ENCODE assay signal across 13 cellular contexts in genomic region chr19:18939163-18939562, GRCh38. TPM values are rescaled to one million over a fixed set of nuclear protein-coding genes. Genes with fewer than 3 reads are reported as not detected.
A peak's percentile ranks its signal among the peaks of the same experiment; 100 is the strongest.
DNase-seq lines count a peak whose midpoint lies in the region; ATAC-seq and TF ChIP-seq lines count a peak whose summit lies in the region.
"Had no signal": no experiment of that assay in that cellular context is flagged by ENCODE, and none has a peak within 500 bp of the region (broad histone marks: within the 10 kb centered on the region; RNA-seq: fewer than 3 reads in every experiment).

No MANE protein-coding gene starts in this region.

- no peak for TF ChIP-seq CTCF in astrocyte of the cerebellum (IDR thresholded peaks at IDR 0.05; ENCODE audit: low read depth, low read length, missing control alignments)
- TF ChIP-seq CTCF in thoracic aorta (IDR thresholded peaks at IDR 0.05) = no peak

- no peak overlapping the region for H3K27ac Mint-ChIP-seq in activated naive CD8-positive, alpha-beta T cell
- no peak overlapping the region for H3K27ac Mint-ChIP-seq in activated naive CD8-positive, alpha-beta T cell treated with anti-CD3 and anti-CD28 coated beads for 36 hours
- no peak overlapping the region for H3K27ac Mint-ChIP-seq in memory B cell
- H3K27ac Mint-ChIP-seq: activated CD4-positive, alpha-beta memory T cell treated with anti-CD3 and anti-CD28 coated beads, Interleukin-2, amount 10 ng/mL, durations not matched to agents 7 days and 5 days had no signal

- peak overlapping the region; percentile 65 for H3K4me3 Mint-ChIP-seq in activated naive CD8-positive, alpha-beta T cell
- no peak overlapping the region for H3K4me3 Mint-ChIP-seq in activated naive CD8-positive, alpha-beta T cell treated with anti-CD3 and anti-CD28 coated beads for 36 hours
- H3K4me3 Mint-ChIP-seq in memory B cell = peak overlapping the region; percentile 64
- H3K4me3 Mint-ChIP-seq: activated CD4-positive, alpha-beta memory T cell treated with anti-CD3 and anti-CD28 coated beads, Interleukin-2, amount 10 ng/mL, durations not matched to agents 7 days and 5 days had no signal

- H3K9me3 Mint-ChIP-seq in activated naive CD8-positive, alpha-beta T cell (ENCODE audit: low read depth) = no peaks in the 10 kb centered on the region
- H3K9me3 Mint-ChIP-seq in activated naive CD8-positive, alpha-beta T cell treated with anti-CD3 and anti-CD28 coated beads for 36 hours = no peaks in the 10 kb centered on the region
- no peaks in the 10 kb centered on the region for H3K9me3 Mint-ChIP-seq in memory B cell
- H3K9me3 Mint-ChIP-seq: activated CD4-positive, alpha-beta memory T cell treated with anti-CD3 and anti-CD28 coated beads, Interleukin-2, amount 10 ng/mL, durations not matched to agents 7 days and 5 days had no signal

- no peaks in the 10 kb centered on the region for H3K27me3 ChIP-seq in thoracic aorta (replicated peaks; ENCODE audit: insufficient read depth)
- H3K27me3 ChIP-seq: esophagus muscularis mucosa, SJSA1 had no signal

- H3K27ac ChIP-seq in thoracic aorta = no peak overlapping the region

- H3K36me3 Mint-ChIP-seq in activated naive CD8-positive, alpha-beta T cell = no peaks in the 10 kb centered on the region
- no peaks in the 10 kb centered on the region for H3K36me3 Mint-ChIP-seq in activated naive CD8-positive, alpha-beta T cell treated with anti-CD3 and anti-CD28 coated beads for 36 hours
- H3K36me3 Mint-ChIP-seq in memory B cell = peaks cover 2% of the 10 kb centered on the region

- peak overlapping the region; percentile 86 for H3K4me3 ChIP-seq in astrocyte of the cerebellum (ENCODE audit: low read depth, low read length)
- H3K4me3 ChIP-seq in thoracic aorta = peak overlapping the region; percentile 94

- H3K4me1 Mint-ChIP-seq in activated naive CD8-positive, alpha-beta T cell (ENCODE audit: low read depth) = peaks cover 7% of the 10 kb centered on the region
- H3K4me1 Mint-ChIP-seq in activated naive CD8-positive, alpha-beta T cell treated with anti-CD3 and anti-CD28 coated beads for 36 hours = peaks cover 5% of the 10 kb centered on the region
- peaks cover 25% of the 10 kb centered on the region for H3K4me1 Mint-ChIP-seq in memory B cell

- peaks cover 12% of the 10 kb centered on the region for H3K27me3 Mint-ChIP-seq in activated naive CD8-positive, alpha-beta T cell
- peaks cover 53% of the 10 kb centered on the region for H3K27me3 Mint-ChIP-seq in activated naive CD8-positive, alpha-beta T cell treated with anti-CD3 and anti-CD28 coated beads for 36 hours
- H3K27me3 Mint-ChIP-seq in memory B cell = peaks cover 3% of the 10 kb centered on the region

- H3K36me3 ChIP-seq in thoracic aorta = peaks cover 5% of the 10 kb centered on the region

- in situ Hi-C loops in astrocyte of the cerebellum (cut with HindIII; ENCODE audit: low sequenced_read_pairs) = no loop called here

- no peak for DNase-seq in activated naive CD8-positive, alpha-beta T cell treated with anti-CD3 and anti-CD28 coated beads for 36 hours
- no peak for DNase-seq in astrocyte of the cerebellum (ENCODE audit: low read depth)
- DNase-seq in memory B cell (ENCODE audit: low spot score in 2 of 2) = no peak
- DNase-seq in thoracic aorta (ENCODE audit: low spot score) = no peak
- DNase-seq in SKM-1 (lab: John Stamatoyannopoulos, UW; ENCODE audit: unreplicated experiment) = no peak
- DNase-seq in dedifferentiated amniotic fluid mesenchymal stem cell (ENCODE audit: extremely low spot score) = no peak
- DNase-seq: activated CD4-positive, alpha-beta memory T cell treated with anti-CD3 and anti-CD28 coated beads, Interleukin-2, amount 10 ng/mL, durations not matched to agents 7 days and 5 days; Karpas-422; kidney glomerular epithelial cell had no signal

- H3K9me3 ChIP-seq in thoracic aorta = no peaks in the 10 kb centered on the region
- H3K9me3 ChIP-seq: esophagus muscularis mucosa, SJSA1 had no signal

- ATAC-seq in memory B cell (ENCODE audit: low read depth) (no peak), thoracic aorta (ENCODE audit: insufficient number of reproducible peaks, low FRiP score, low read depth) (no peak), HG03439 (IDR thresholded peaks at IDR 0.05; ENCODE audit: unreplicated experiment) (no peak)

- peaks cover 6% of the 10 kb centered on the region in 2 donors for H3K4me1 ChIP-seq in thoracic aorta (ENCODE audit: control insufficient read depth in 1 of 2, low read depth in 2 of 2)

RNA-seq across cellular contexts. Expression of gene HOMER3, which starts 1.9 kb away (rescaled TPM):
- total RNA-seq in activated naive CD8-positive, alpha-beta T cell treated with anti-CD3 and anti-CD28 coated beads for 36 hours = not detected
- total RNA-seq in thoracic aorta = 100 to 1,000 TPM in 1 of 2 donors, 10 to 100 TPM in 1; 40.6 to 100 TPM
- total RNA-seq: activated CD4-positive, alpha-beta memory T cell treated with anti-CD3 and anti-CD28 coated beads, Interleukin-2, amount 10 ng/mL, durations not matched to agents 7 days and 5 days had no signal

RNA-seq across cellular contexts. Expression of gene DDX49, which starts 19.6 kb away (rescaled TPM):
- 10 to 100 TPM; 87.4 to 89.2 TPM for total RNA-seq in activated naive CD8-positive, alpha-beta T cell treated with anti-CD3 and anti-CD28 coated beads for 36 hours
- 10 to 100 TPM; 34.5 to 41.7 TPM for total RNA-seq in thoracic aorta

RNA-seq across cellular contexts. Expression of gene COPE, which starts 20.0 kb away (rescaled TPM):
- 100 to 1,000 TPM; 169 to 174 TPM for total RNA-seq in activated naive CD8-positive, alpha-beta T cell treated with anti-CD3 and anti-CD28 coated beads for 36 hours
- total RNA-seq in thoracic aorta = 100 to 1,000 TPM; 134 to 266 TPM

RNA-seq across cellular contexts. Expression of gene CERS1, which starts 43.2 kb away (rescaled TPM):
- under 1 TPM; 0.19 to 0.28 TPM for total RNA-seq in activated naive CD8-positive, alpha-beta T cell treated with anti-CD3 and anti-CD28 coated beads for 36 hours
- 1 to 10 TPM; 1.1 to 1.7 TPM for total RNA-seq in thoracic aorta
- total RNA-seq: activated CD4-positive, alpha-beta memory T cell treated with anti-CD3 and anti-CD28 coated beads, Interleukin-2, amount 10 ng/mL, durations not matched to agents 7 days and 5 days; SJSA1 had no signal

Comparison
In these comparisons a context has a peak if more than half of its experiments do, and no peak if none do; other contexts are left out.
1. RNA of gene HOMER3, which starts 1.9 kb away (total RNA-seq): 40.6 to 100 TPM in thoracic aorta; not detected in activated naive CD8-positive, alpha-beta T cell treated with anti-CD3 and anti-CD28 coated beads for 36 hours; every median in the first group is over 10 times any median in the second.